1 cellular context compared by ENCODE assay signal in genomic region chr2:189440644-189440946, GRCh38.
TF ChIP-seq lines count a peak whose summit lies in the region.

No MANE protein-coding gene starts in this region.

TF ChIP-seq in HepG2, 621 proteins besides CTCF, POLR2A, EP300 and RAD21 (continued from another document and continues in another):
- TF ChIP-seq ZNF510 (CRISPR knock-in tag; IDR thresholded peaks at IDR 0.05; ENCODE audit: low read depth) (no peak), ZNF275 (CRISPR knock-in tag; IDR thresholded peaks at IDR 0.05; ENCODE audit: borderline replicate concordance) (peak; percentile 87; the same call in 1 of the 2 replicates), CENPT (CRISPR knock-in tag; IDR thresholded peaks at IDR 0.05; ENCODE audit: low read depth) (no peak), ZGPAT (CRISPR knock-in tag; IDR thresholded peaks at IDR 0.05) (no peak), MXD1 (CRISPR knock-in tag; IDR thresholded peaks at IDR 0.05) (no peak), BCL3 (CRISPR knock-in tag; IDR thresholded peaks at IDR 0.05) (no peak), AKNA (CRISPR knock-in tag; IDR thresholded peaks at IDR 0.05; ENCODE audit: borderline replicate concordance) (0 out of 2 replicates have a peak, but pooled peaks have one; percentile 35), GATAD2A (CRISPR knock-in tag; IDR thresholded peaks at IDR 0.05) (no peak), ZNF609 (CRISPR knock-in tag; IDR thresholded peaks at IDR 0.05; ENCODE audit: borderline replicate concordance) (no peak), TCF7 (IDR thresholded peaks at IDR 0.05; ENCODE audit: low read depth) (no peak), PRPF4 (IDR thresholded peaks at IDR 0.05; ENCODE audit: low read depth, low read length, poor library complexity, severe bottlenecking) (no peak), ZBTB10 (CRISPR knock-in tag; IDR thresholded peaks at IDR 0.05; ENCODE audit: borderline replicate concordance) (peak; percentile 14; the same call in 1 of the 2 replicates), ZNF576 (CRISPR knock-in tag; IDR thresholded peaks at IDR 0.05) (no peak), ASH2L (IDR thresholded peaks at IDR 0.05; ENCODE audit: insufficient read length, low read depth, low read length) (no peak), HOXA5 (CRISPR knock-in tag; IDR thresholded peaks at IDR 0.05) (0 out of 2 replicates have a peak, but pooled peaks have one; percentile 18), BRCA1 (CRISPR knock-in tag; IDR thresholded peaks at IDR 0.05) (0 out of 2 replicates have a peak, but pooled peaks have one; percentile 6), ZNF724P (CRISPR knock-in tag; IDR thresholded peaks at IDR 0.05; ENCODE audit: borderline replicate concordance) (no peak), HES4 (CRISPR knock-in tag; IDR thresholded peaks at IDR 0.05; ENCODE audit: borderline replicate concordance) (0 out of 2 replicates have a peak, but pooled peaks have one; percentile 20), MTF2 (CRISPR knock-in tag; IDR thresholded peaks at IDR 0.05; ENCODE audit: borderline replicate concordance) (peak; percentile 70; the same call in 1 of the 2 replicates), LCORL (IDR thresholded peaks at IDR 0.05) (no peak), LCORL (CRISPR knock-in tag; IDR thresholded peaks at IDR 0.05) (peak; percentile 59; the same call in 1 of the 2 replicates), JDP2 (CRISPR knock-in tag; IDR thresholded peaks at IDR 0.05; ENCODE audit: borderline replicate concordance) (no peak), ZFP62 (CRISPR knock-in tag; IDR thresholded peaks at IDR 0.05) (no peak), TFE3 (CRISPR knock-in tag; IDR thresholded peaks at IDR 0.05) (no peak), POLR2G (IDR thresholded peaks at IDR 0.05; ENCODE audit: low read depth, low read length) (no peak), HBP1 (CRISPR knock-in tag; IDR thresholded peaks at IDR 0.05; ENCODE audit: low read depth) (no peak; the same call in 1 of the 2 replicates), UBTF (CRISPR knock-in tag; IDR thresholded peaks at IDR 0.05) (no peak), NPAS2 (CRISPR knock-in tag; IDR thresholded peaks at IDR 0.05; ENCODE audit: borderline replicate concordance) (no peak), ZSCAN22 (CRISPR knock-in tag; IDR thresholded peaks at IDR 0.05) (no peak)
